ENCODE assay signal across 16 cellular contexts in the genomic region with DNA sequence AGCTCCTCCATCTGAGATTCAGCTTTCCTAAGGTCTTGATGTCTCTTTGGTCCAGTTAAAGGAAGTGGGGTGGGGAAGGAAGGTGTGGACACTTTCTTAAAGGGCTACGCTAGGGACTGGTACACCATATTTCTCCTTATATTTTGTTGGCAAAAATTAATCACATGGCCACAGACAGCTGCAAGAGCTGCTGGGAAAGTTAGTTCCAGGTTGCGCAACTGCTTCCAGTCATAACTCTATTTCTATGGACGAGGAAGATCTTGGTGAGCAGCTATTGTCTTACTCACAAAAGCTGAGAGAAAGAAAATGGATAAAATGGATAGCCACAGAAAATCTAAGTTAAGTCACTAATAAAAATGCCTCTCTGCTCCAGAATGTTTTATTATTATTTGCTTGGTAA.
"Had no signal": no experiment of that assay in that cellular context is flagged by ENCODE, and none has a peak within 500 bp of the region (broad histone marks: within the 10 kb centered on the region; RNA-seq: fewer than 3 reads in every experiment).

No MANE protein-coding gene starts in this region.

- H3K79me2 ChIP-seq: hepatocyte had no signal

- H3K27ac Mint-ChIP-seq: activated naive CD4-positive, alpha-beta T cell treated with anti-CD3 and anti-CD28 coated beads, Interleukin-2, amount 50 U/mL, for 24 hours; nephron progenitor cell had no signal

- H3K4me3 Mint-ChIP-seq: activated naive CD4-positive, alpha-beta T cell treated with anti-CD3 and anti-CD28 coated beads, Interleukin-2, amount 50 U/mL, for 24 hours; central memory CD8-positive, alpha-beta T cell; nephron progenitor cell had no signal

- H3K27me3 ChIP-seq: body of pancreas, hepatocyte had no signal

- H3K4me3 ChIP-seq: body of pancreas, hepatocyte, psoas muscle had no signal

- H3K4me1 Mint-ChIP-seq: activated naive CD4-positive, alpha-beta T cell treated with anti-CD3 and anti-CD28 coated beads, Interleukin-2, amount 50 U/mL, for 24 hours; central memory CD8-positive, alpha-beta T cell; nephron progenitor cell had no signal

- H2AFZ ChIP-seq: hepatocyte had no signal

- H3K36me3 Mint-ChIP-seq: activated naive CD4-positive, alpha-beta T cell treated with anti-CD3 and anti-CD28 coated beads, Interleukin-2, amount 50 U/mL, for 24 hours had no signal

- H3K9me3 Mint-ChIP-seq: activated naive CD4-positive, alpha-beta T cell treated with anti-CD3 and anti-CD28 coated beads, Interleukin-2, amount 50 U/mL, for 24 hours; central memory CD8-positive, alpha-beta T cell; nephron progenitor cell had no signal

- H3K27me3 Mint-ChIP-seq: activated naive CD4-positive, alpha-beta T cell treated with anti-CD3 and anti-CD28 coated beads, Interleukin-2, amount 50 U/mL, for 24 hours; central memory CD8-positive, alpha-beta T cell had no signal

- ATAC-seq: body of pancreas, left ventricle myocardium superior, psoas muscle, sciatic nerve had no signal

- DNase-seq: activated CD4-positive, alpha-beta T cell treated with anti-CD3 and anti-CD28 coated beads, Interleukin-2, amount 50 U/mL, for 1 hour; activated effector memory CD4-positive, alpha-beta T cell treated with Interleukin-2 at 50 U/mL for 16 hours; activated T-cell treated with anti-CD3 and anti-CD28 coated beads, Interleukin-2, amount 50 U/mL, for 1 hour; amniotic stem cell; body of pancreas; cortex of kidney; effector CD8-positive, alpha-beta T cell; left ventricle myocardium superior; nephron progenitor cell; psoas muscle; stimulated activated CD4-positive, alpha-beta T cell treated with anti-CD3 and anti-CD28 coated beads, Interleukin-2, amount 100 ng/mL, for 24 hours; stimulated activated naive CD4-positive, alpha-beta T cell treated with Interleukin-2 at 50 U/mL for 16 hours had no signal

- H3K4me2 ChIP-seq: hepatocyte had no signal

- H3K9me3 ChIP-seq: body of pancreas, psoas muscle had no signal

- H3K27ac ChIP-seq: body of pancreas, hepatocyte, psoas muscle had no signal

- H3K4me1 ChIP-seq: body of pancreas had no signal
